Comparison of ENCODE assay signal across 11 cellular contexts in the genomic region with DNA sequence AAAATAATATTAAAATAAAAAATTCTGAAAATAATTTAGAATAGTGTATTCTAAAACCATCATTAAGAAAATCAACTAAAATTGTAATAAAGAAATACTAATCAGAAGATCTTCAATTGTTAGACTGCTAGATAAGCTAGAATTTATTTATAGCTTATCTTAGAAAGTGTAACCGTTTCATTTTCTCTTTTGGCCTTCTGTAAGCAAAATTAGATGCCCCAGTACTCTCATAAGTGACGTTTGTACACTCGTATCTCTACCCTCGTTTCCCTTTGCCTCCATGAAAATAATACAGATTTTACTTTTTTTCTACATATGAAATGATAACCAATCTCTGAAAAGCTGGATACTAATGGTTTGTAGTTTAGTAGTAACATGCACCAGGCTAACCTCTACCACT. TPM values are rescaled to one million over a fixed set of nuclear protein-coding genes. Genes with fewer than 3 reads are reported as not detected.
A peak's percentile ranks its signal among the peaks of the same experiment; 100 is the strongest.
DNase-seq lines count a peak whose midpoint lies in the region; ATAC-seq and TF ChIP-seq lines count a peak whose summit lies in the region.
"Had no signal": no experiment of that assay in that cellular context is flagged by ENCODE, and none has a peak within 500 bp of the region (broad histone marks: within the 10 kb centered on the region; RNA-seq: fewer than 3 reads in every experiment).

No MANE protein-coding gene starts in this region.

- H3K27me3 ChIP-seq in MG63, result no peaks in the 10 kb centered on the region
- H3K27me3 ChIP-seq: sigmoid colon had no signal

- TF ChIP-seq CTCF in natural killer cell (IDR thresholded peaks at IDR 0.05), result no peak

- intact Hi-C loops in natural killer cell (cut with micrococcal nuclease), result no loop called here

- H3K27me3 Mint-ChIP-seq in natural killer cell (ENCODE audit: low read depth in 2 of 2), result no peaks in the 10 kb centered on the region

- H3K36me3 ChIP-seq in MG63, result no peaks in the 10 kb centered on the region
- H3K36me3 ChIP-seq: sigmoid colon had no signal

- H3K4me3 Mint-ChIP-seq in natural killer cell, result peak overlapping the region; percentile 21

- H3K27ac Mint-ChIP-seq in natural killer cell, result peak overlapping the region in 1 of 2 donors; percentile 14

- no peaks in the 10 kb centered on the region for H3K9me3 Mint-ChIP-seq in natural killer cell

- H3K9me3 ChIP-seq in MG63, result no peaks in the 10 kb centered on the region
- H3K9me3 ChIP-seq: sigmoid colon had no signal

- no peak for DNase-seq in natural killer cell
- DNase-seq in NCI-H526 (lab: John Stamatoyannopoulos, UW), result no peak
- DNase-seq in MG63, result no peak
- DNase-seq in globus pallidus (ENCODE audit: low spot score), result no peak
- no peak for DNase-seq in DMS153 treated with DMSO at 0.1 percent for 48 hours (lab: John Stamatoyannopoulos, UW; ENCODE audit: unreplicated experiment)
- DNase-seq: Karpas-422, NCI-H524 treated with DMSO at 0.1 percent for 48 hours, sigmoid colon had no signal

- peaks cover 18 to 22% of the 10 kb centered on the region in 2 donors for H3K4me1 Mint-ChIP-seq in natural killer cell

- peak; percentile 31 for ATAC-seq in GM18858 (IDR thresholded peaks at IDR 0.05; ENCODE audit: unreplicated experiment)
- peak; percentile 42 for ATAC-seq in GM21576 (IDR thresholded peaks at IDR 0.05; ENCODE audit: unreplicated experiment)
- peak; percentile 38 for ATAC-seq in HG03442 (IDR thresholded peaks at IDR 0.05; ENCODE audit: unreplicated experiment)
- no peak for ATAC-seq in natural killer cell

- no peak overlapping the region for H3K4me3 ChIP-seq in MG63
- H3K4me3 ChIP-seq: sigmoid colon had no signal

- no peaks in the 10 kb centered on the region for H3K36me3 Mint-ChIP-seq in natural killer cell

RNA-seq across cellular contexts. Expression of gene DSE, which starts 19.8 kb away (rescaled TPM):
- total RNA-seq in natural killer cell, result 1 to 10 TPM; 7.4 to 9.6 (median 7.6) TPM
- total RNA-seq in MG63 (2014; rRNA removed; shearing (Covaris generic); ENCODE audit: low replicate concordance), result 5.4 and 6.4 TPM in 2 replicates

Comparison
In these comparisons a context has a peak if more than half of its experiments do, and no peak if none do; other contexts are left out.
1. ATAC-seq: peak in GM18858 (single experiment), GM21576 (single experiment) and HG03442 (single experiment); none in natural killer cell (0 of 3).